Comparison of ENCODE assay signal across 27 cellular contexts in the genomic region with DNA sequence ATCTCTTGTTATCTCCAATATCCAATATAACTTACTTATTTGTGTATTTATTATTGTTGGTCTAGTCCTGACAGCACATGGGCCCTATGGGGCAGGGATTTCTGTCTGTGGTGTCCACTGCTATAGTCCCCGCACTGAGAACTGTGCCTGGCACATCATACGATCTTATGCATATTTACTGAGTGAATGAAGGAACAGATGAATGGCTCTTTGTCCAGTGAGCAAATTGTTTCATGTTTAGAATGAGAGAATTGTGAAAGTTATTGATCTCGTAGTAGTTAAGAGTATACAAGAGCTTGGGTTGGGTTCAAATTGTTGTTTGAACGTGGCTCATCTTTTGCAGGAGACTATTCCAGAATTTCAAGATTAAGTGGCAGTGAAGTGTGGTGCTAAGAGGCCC.
"Had no signal": no experiment of that assay in that cellular context is flagged by ENCODE, and none has a peak within 500 bp of the region (broad histone marks: within the 10 kb centered on the region; RNA-seq: fewer than 3 reads in every experiment).

No MANE protein-coding gene starts in this region.

- H3K27me3 ChIP-seq: colonic mucosa, gastrocnemius medialis, hepatocyte, left lung had no signal

- H3K4me1 Mint-ChIP-seq: immature natural killer cell; mesothelial cell of epicardium; naive thymus-derived CD4-positive, alpha-beta T cell had no signal

- DNase-seq: colonic mucosa; cortex of kidney; effector CD8-positive, alpha-beta T cell; effector memory CD8-positive, alpha-beta T cell; endodermal cell; erythroblast; esophagus squamous epithelium; foreskin fibroblast; foreskin melanocyte; gastrocnemius medialis; glutamatergic neuron; heart left ventricle; hypothalamus; immature natural killer cell; islet precursor cell; left cardiac atrium; left lung; left ventricle myocardium superior; lower lobe of right lung; mesenchymal stem cell; mucosa of descending colon; naive thymus-derived CD4-positive, alpha-beta T cell had no signal

- H2AFZ ChIP-seq: hepatocyte had no signal

- FAIRE-seq: endometrium had no signal

- H3K36me3 ChIP-seq: colonic mucosa, esophagus squamous epithelium, gastrocnemius medialis, heart left ventricle, left lung, lower lobe of right lung had no signal

- H3K79me2 ChIP-seq: hepatocyte had no signal

- H3K4me1 ChIP-seq: colonic mucosa, gastrocnemius medialis, heart left ventricle, left lung had no signal

- H3K27ac Mint-ChIP-seq: dendritic cell treated with granulocyte-macrophage colony-stimulating factor and Interleukin-4, amounts not matched to agents 40 ng/mL and 50 ng/mL, for 4 days; effector memory CD8-positive, alpha-beta T cell; endodermal cell; immature natural killer cell; mesothelial cell of epicardium; naive thymus-derived CD4-positive, alpha-beta T cell had no signal

- H3K4me3 ChIP-seq: colonic mucosa, esophagus squamous epithelium, gastrocnemius medialis, heart left ventricle, hepatocyte, left lung, lower lobe of right lung, mucosa of descending colon had no signal

- H3K9me3 ChIP-seq: colonic mucosa, esophagus squamous epithelium, gastrocnemius medialis, heart left ventricle, left lung, lower lobe of right lung, mucosa of descending colon had no signal

- H3K4me3 Mint-ChIP-seq: dendritic cell treated with granulocyte-macrophage colony-stimulating factor and Interleukin-4, amounts not matched to agents 40 ng/mL and 50 ng/mL, for 4 days; effector memory CD8-positive, alpha-beta T cell; endodermal cell; immature natural killer cell; mesothelial cell of epicardium; naive thymus-derived CD4-positive, alpha-beta T cell had no signal

- H3K9me3 Mint-ChIP-seq: dendritic cell treated with granulocyte-macrophage colony-stimulating factor and Interleukin-4, amounts not matched to agents 40 ng/mL and 50 ng/mL, for 4 days; effector memory CD8-positive, alpha-beta T cell; endodermal cell; immature natural killer cell; mesothelial cell of epicardium had no signal

- H3K4me2 ChIP-seq: hepatocyte had no signal

- H3K36me3 Mint-ChIP-seq: immature natural killer cell, mesothelial cell of epicardium had no signal

- H3K27ac ChIP-seq: colonic mucosa, epithelial cell of prostate, gastrocnemius medialis, heart left ventricle, hepatocyte had no signal
